Comparison of ENCODE assay signal across 1 cellular context in the genomic region with DNA sequence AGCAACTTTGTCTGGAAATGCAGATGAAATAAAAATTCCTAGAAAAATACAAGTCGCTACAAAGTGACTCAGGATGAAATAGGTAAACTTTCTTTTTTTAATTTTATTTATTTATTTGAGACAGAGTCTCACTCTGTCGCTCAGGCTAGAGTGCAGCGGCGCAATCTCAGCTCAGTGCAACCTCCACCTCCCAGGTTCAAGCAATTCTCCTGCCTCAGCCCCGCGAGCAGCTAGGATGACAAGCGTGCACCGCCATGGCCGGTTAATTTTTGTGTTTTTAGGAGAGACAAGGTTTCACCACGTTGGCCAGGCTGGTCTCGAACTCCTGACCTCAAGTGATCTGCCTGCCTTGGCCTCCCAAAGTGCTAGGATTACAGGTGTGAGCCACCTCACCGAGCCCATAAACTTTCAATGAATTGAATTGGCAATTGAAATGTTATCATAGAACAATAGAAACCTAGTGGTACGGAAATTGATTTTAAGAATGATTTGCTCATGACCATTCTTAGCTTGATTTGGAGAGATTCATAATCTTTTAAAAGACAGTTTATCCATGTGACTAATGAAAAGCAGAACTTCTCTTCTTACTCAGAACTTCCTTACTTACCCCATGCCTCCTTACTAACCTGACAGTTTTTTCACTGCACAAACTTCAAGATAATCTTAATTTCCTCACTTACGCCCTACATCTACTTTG.
TF ChIP-seq lines count a peak whose summit lies in the region.

No MANE protein-coding gene starts in this region.

TF ChIP-seq in GM12878, 131 proteins besides CTCF, POLR2A, EP300 and RAD21:
- TF ChIP-seq, protein P1, sequence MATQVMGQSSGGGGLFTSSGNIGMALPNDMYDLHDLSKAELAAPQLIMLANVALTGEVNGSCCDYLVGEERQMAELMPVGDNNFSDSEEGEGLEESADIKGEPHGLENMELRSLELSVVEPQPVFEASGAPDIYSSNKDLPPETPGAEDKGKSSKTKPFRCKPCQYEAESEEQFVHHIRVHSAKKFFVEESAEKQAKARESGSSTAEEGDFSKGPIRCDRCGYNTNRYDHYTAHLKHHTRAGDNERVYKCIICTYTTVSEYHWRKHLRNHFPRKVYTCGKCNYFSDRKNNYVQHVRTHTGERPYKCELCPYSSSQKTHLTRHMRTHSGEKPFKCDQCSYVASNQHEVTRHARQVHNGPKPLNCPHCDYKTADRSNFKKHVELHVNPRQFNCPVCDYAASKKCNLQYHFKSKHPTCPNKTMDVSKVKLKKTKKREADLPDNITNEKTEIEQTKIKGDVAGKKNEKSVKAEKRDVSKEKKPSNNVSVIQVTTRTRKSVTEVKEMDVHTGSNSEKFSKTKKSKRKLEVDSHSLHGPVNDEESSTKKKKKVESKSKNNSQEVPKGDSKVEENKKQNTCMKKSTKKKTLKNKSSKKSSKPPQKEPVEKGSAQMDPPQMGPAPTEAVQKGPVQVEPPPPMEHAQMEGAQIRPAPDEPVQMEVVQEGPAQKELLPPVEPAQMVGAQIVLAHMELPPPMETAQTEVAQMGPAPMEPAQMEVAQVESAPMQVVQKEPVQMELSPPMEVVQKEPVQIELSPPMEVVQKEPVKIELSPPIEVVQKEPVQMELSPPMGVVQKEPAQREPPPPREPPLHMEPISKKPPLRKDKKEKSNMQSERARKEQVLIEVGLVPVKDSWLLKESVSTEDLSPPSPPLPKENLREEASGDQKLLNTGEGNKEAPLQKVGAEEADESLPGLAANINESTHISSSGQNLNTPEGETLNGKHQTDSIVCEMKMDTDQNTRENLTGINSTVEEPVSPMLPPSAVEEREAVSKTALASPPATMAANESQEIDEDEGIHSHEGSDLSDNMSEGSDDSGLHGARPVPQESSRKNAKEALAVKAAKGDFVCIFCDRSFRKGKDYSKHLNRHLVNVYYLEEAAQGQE (IDR thresholded peaks at IDR 0.05; ENCODE audit: low read depth, low read length) = no peak
- TF ChIP-seq STAT3 (IDR thresholded peaks at IDR 0.05; ENCODE audit: low read depth, low read length) = no peak
- TF ChIP-seq POU2F2 (IDR thresholded peaks at IDR 0.05; ENCODE audit: borderline replicate concordance, low read depth, low read length) = no peak
- TF ChIP-seq, protein P2, sequence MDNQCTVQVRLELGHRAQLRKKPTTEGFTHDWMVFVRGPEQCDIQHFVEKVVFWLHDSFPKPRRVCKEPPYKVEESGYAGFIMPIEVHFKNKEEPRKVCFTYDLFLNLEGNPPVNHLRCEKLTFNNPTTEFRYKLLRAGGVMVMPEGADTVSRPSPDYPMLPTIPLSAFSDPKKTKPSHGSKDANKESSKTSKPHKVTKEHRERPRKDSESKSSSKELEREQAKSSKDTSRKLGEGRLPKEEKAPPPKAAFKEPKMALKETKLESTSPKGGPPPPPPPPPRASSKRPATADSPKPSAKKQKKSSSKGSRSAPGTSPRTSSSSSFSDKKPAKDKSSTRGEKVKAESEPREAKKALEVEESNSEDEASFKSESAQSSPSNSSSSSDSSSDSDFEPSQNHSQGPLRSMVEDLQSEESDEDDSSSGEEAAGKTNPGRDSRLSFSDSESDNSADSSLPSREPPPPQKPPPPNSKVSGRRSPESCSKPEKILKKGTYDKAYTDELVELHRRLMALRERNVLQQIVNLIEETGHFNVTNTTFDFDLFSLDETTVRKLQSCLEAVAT (IDR thresholded peaks at IDR 0.05) = peak; percentile 89
- TF ChIP-seq TCF3 (IDR thresholded peaks at IDR 0.05; ENCODE audit: borderline replicate concordance, insufficient read depth, low read depth, low read length) = no peak
- 0 out of 2 replicates have a peak, but pooled peaks have one; percentile 23 for TF ChIP-seq SMARCA5 (IDR thresholded peaks at IDR 0.05)
- TF ChIP-seq, protein P3, sequence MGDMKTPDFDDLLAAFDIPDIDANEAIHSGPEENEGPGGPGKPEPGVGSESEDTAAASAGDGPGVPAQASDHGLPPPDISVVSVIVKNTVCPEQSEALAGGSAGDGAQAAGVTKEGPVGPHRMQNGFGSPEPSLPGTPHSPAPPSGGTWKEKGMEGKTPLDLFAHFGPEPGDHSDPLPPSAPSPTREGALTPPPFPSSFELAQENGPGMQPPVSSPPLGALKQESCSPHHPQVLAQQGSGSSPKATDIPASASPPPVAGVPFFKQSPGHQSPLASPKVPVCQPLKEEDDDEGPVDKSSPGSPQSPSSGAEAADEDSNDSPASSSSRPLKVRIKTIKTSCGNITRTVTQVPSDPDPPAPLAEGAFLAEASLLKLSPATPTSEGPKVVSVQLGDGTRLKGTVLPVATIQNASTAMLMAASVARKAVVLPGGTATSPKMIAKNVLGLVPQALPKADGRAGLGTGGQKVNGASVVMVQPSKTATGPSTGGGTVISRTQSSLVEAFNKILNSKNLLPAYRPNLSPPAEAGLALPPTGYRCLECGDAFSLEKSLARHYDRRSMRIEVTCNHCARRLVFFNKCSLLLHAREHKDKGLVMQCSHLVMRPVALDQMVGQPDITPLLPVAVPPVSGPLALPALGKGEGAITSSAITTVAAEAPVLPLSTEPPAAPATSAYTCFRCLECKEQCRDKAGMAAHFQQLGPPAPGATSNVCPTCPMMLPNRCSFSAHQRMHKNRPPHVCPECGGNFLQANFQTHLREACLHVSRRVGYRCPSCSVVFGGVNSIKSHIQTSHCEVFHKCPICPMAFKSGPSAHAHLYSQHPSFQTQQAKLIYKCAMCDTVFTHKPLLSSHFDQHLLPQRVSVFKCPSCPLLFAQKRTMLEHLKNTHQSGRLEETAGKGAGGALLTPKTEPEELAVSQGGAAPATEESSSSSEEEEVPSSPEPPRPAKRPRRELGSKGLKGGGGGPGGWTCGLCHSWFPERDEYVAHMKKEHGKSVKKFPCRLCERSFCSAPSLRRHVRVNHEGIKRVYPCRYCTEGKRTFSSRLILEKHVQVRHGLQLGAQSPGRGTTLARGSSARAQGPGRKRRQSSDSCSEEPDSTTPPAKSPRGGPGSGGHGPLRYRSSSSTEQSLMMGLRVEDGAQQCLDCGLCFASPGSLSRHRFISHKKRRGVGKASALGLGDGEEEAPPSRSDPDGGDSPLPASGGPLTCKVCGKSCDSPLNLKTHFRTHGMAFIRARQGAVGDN (IDR thresholded peaks at IDR 0.05) = 0 out of 2 replicates have a peak, but pooled peaks have one; percentile 19
- TF ChIP-seq RBBP5 (conservative IDR thresholded peaks at IDR 0.05) = no peak
